13 cellular contexts compared by ENCODE assay signal in the genomic region with DNA sequence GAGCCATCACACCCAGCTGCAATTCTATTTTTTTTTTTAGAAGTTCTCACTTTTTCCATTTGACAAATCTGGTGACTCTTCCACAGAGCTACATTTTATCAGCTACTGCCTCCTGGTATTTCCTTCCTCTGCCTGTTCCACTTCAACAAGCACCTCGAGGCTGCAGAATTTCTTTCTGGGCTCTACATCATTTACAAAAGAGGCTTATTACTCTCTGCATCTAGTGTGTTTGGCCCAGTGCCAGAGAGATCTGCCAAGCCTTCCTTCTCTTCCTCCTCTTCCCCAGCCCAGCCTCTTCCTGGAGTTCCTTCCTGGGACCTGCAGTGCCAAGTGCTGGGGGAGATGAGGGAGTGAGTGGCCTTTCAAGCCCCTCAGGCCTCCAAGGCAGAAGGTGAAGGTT.
DNase-seq lines count a peak whose midpoint lies in the region; ATAC-seq and TF ChIP-seq lines count a peak whose summit lies in the region.
"Had no signal": no experiment of that assay in that cellular context is flagged by ENCODE, and none has a peak within 500 bp of the region (broad histone marks: within the 10 kb centered on the region; RNA-seq: fewer than 3 reads in every experiment).

No MANE protein-coding gene starts in this region.

- H3K4me3 ChIP-seq in BE2C (ENCODE audit: low read depth, low read length) = no peak overlapping the region
- H3K4me3 ChIP-seq in MG63 = no peak overlapping the region
- no peak overlapping the region for H3K4me3 ChIP-seq in body of pancreas
- H3K4me3 ChIP-seq: GM12878 had no signal

- no peak for TF ChIP-seq POLR2A in body of pancreas (IDR thresholded peaks at IDR 0.05)

- no peak overlapping the region for H3K4me3 Mint-ChIP-seq in activated CD4-positive, alpha-beta T cell treated with anti-CD3 and anti-CD28 coated beads, Interleukin-2, amount 10 ng/mL, durations not matched to agents 7 days and 5 days
- H3K4me3 Mint-ChIP-seq in chondrocyte (ENCODE audit: unreplicated experiment) = no peak overlapping the region

- CTCF ChIA-PET in activated CD4-positive, alpha-beta T cell treated with anti-CD3 and anti-CD28 coated beads, Interleukin-2, amount 10 ng/mL, durations not matched to agents 7 days and 5 days (lab: Charles Lee) = no interaction called here

- DNase-seq in BE2C = peak; percentile 30
- peak; percentile 36 for DNase-seq in MG63
- DNase-seq in body of pancreas = peak; percentile 28 to 43 (median 36)
- DNase-seq in left colon = peak; percentile 78 to 82
- DNase-seq in RKO (ENCODE audit: low spot score) = no peak
- DNase-seq in activated CD4-positive, alpha-beta T cell treated with anti-CD3 and anti-CD28 coated beads, Interleukin-2, amount 10 ng/mL, durations not matched to agents 7 days and 5 days = no peak
- no peak for DNase-seq in activated CD4-positive, alpha-beta T cell treated with anti-CD3 and anti-CD28 coated beads for 4 hours
- DNase-seq in chondrocyte (ENCODE audit: low spot score) = no peak
- DNase-seq: amniotic stem cell, C1 segment of cervical spinal cord, posterior cingulate gyrus had no signal

- H3K27me3 ChIP-seq in BE2C (no peaks in the 10 kb centered on the region), MG63 (no peaks in the 10 kb centered on the region), body of pancreas (no peaks in the 10 kb centered on the region)

- H3K4me1 Mint-ChIP-seq in activated CD4-positive, alpha-beta T cell treated with anti-CD3 and anti-CD28 coated beads, Interleukin-2, amount 10 ng/mL, durations not matched to agents 7 days and 5 days = no peaks in the 10 kb centered on the region
- peaks cover 8% of the 10 kb centered on the region for H3K4me1 Mint-ChIP-seq in chondrocyte (ENCODE audit: low read depth)

- POLR2A ChIA-PET in activated CD4-positive, alpha-beta T cell treated with anti-CD3 and anti-CD28 coated beads, Interleukin-2, amount 10 ng/mL, durations not matched to agents 7 days and 5 days (lab: Charles Lee) = no interaction called here

- no peak overlapping the region for H3K27ac Mint-ChIP-seq in activated CD4-positive, alpha-beta T cell treated with anti-CD3 and anti-CD28 coated beads, Interleukin-2, amount 10 ng/mL, durations not matched to agents 7 days and 5 days
- no peak overlapping the region for H3K27ac Mint-ChIP-seq in chondrocyte (ENCODE audit: unreplicated experiment)

- intact Hi-C loops in body of pancreas (cut with DNase I) = no loop called here
- intact Hi-C loops in left colon (cut with DNase I, micrococcal nuclease) = no loop called here

- TF ChIP-seq CTCF in BE2C (IDR thresholded peaks at IDR 0.05; ENCODE audit: low read depth, low read length) (no peak), body of pancreas (IDR thresholded peaks at IDR 0.05) (no peak), chondrocyte (IDR thresholded peaks at IDR 0.05) (no peak)

- no peak overlapping the region for H3K27ac ChIP-seq in body of pancreas

- 15 to 17% methylated on average over 1 of the region's 1 CpG for WGBS in body of pancreas, 2 donors

- no peaks in the 10 kb centered on the region for H3K36me3 Mint-ChIP-seq in activated CD4-positive, alpha-beta T cell treated with anti-CD3 and anti-CD28 coated beads, Interleukin-2, amount 10 ng/mL, durations not matched to agents 7 days and 5 days (ENCODE audit: low read depth)
- no peaks in the 10 kb centered on the region for H3K36me3 Mint-ChIP-seq in chondrocyte (ENCODE audit: low read depth)

- H3K36me3 ChIP-seq in BE2C (no peaks in the 10 kb centered on the region), MG63 (no peaks in the 10 kb centered on the region), body of pancreas (replicated peaks in 1 of 2; ENCODE audit: insufficient read depth in 1 of 2, low read depth in 2 of 2) (no peaks in the 10 kb centered on the region)

- H3K4me1 ChIP-seq in BE2C (no peaks in the 10 kb centered on the region), body of pancreas (peaks cover 11% of the 10 kb centered on the region)

- ATAC-seq in body of pancreas (peak; percentile 51), left colon (peak; percentile 86)
- ATAC-seq: GM12878, left lobe of liver had no signal

- H3K9me3 ChIP-seq in BE2C (no peaks in the 10 kb centered on the region), MG63 (no peaks in the 10 kb centered on the region), body of pancreas (no peaks in the 10 kb centered on the region)

- H3K27me3 Mint-ChIP-seq in activated CD4-positive, alpha-beta T cell treated with anti-CD3 and anti-CD28 coated beads, Interleukin-2, amount 10 ng/mL, durations not matched to agents 7 days and 5 days = peaks cover 2% of the 10 kb centered on the region
- no peaks in the 10 kb centered on the region for H3K27me3 Mint-ChIP-seq in chondrocyte (ENCODE audit: low read depth)

- no peaks in the 10 kb centered on the region for H3K9me3 Mint-ChIP-seq in activated CD4-positive, alpha-beta T cell treated with anti-CD3 and anti-CD28 coated beads, Interleukin-2, amount 10 ng/mL, durations not matched to agents 7 days and 5 days
- H3K9me3 Mint-ChIP-seq in chondrocyte (ENCODE audit: low read depth) = no peaks in the 10 kb centered on the region

Comparison
In these comparisons a context has a peak if more than half of its experiments do, and no peak if none do; other contexts are left out.
1. DNase-seq: peak in BE2C (single experiment), MG63 (single experiment), body of pancreas (4 of 4) and left colon (2 of 2); none in RKO (single experiment), activated CD4-positive, alpha-beta T cell treated with anti-CD3 and anti-CD28 coated beads, Interleukin-2, amount 10 ng/mL, durations not matched to agents 7 days and 5 days (single experiment), activated CD4-positive, alpha-beta T cell treated with anti-CD3 and anti-CD28 coated beads for 4 hours (0 of 2) and chondrocyte (single experiment).